In genomic region chr16:50594332-50595260, GRCh38 we compare ENCODE assay signal across 14 cellular contexts. TPM values are rescaled to one million over a fixed set of nuclear protein-coding genes. Genes with fewer than 3 reads are reported as not detected.
A peak's percentile ranks its signal among the peaks of the same experiment; 100 is the strongest.
DNase-seq lines count a peak whose midpoint lies in the region; ATAC-seq and TF ChIP-seq lines count a peak whose summit lies in the region.
"Had no signal": no experiment of that assay in that cellular context is flagged by ENCODE, and none has a peak within 500 bp of the region (broad histone marks: within the 10 kb centered on the region; RNA-seq: fewer than 3 reads in every experiment).

No MANE protein-coding gene starts in this region.

- H3K4me3 ChIP-seq in left ventricle myocardium inferior, result no peak overlapping the region
- H3K4me3 ChIP-seq in prostate gland, result no peak overlapping the region
- H3K4me3 ChIP-seq: SK-N-MC had no signal

- H3K27ac Mint-ChIP-seq in chondrocyte (ENCODE audit: unreplicated experiment), result no peak overlapping the region
- peak overlapping the region in 2 of 3 experiments; percentile 28 to 91 for H3K27ac Mint-ChIP-seq in nephron
- H3K27ac Mint-ChIP-seq in stimulated activated naive B cell treated with anti-CD40 and anti-IgM and Interleukin-4, amounts not matched to agents 10 μg/mL and 1 μg/mL and 100 μg/mL, for 72 hours, result peak overlapping the region; percentile 42

- H3K4me3 Mint-ChIP-seq in chondrocyte (ENCODE audit: unreplicated experiment), result no peak overlapping the region
- H3K4me3 Mint-ChIP-seq in nephron, result no peak overlapping the region
- H3K4me3 Mint-ChIP-seq in stimulated activated naive B cell treated with anti-CD40 and anti-IgM and Interleukin-4, amounts not matched to agents 10 μg/mL and 1 μg/mL and 100 μg/mL, for 72 hours, result no peak overlapping the region

- 82% methylated on average over 17 of the region's 17 CpGs for WGBS in prostate gland

- ATAC-seq in Right ventricle myocardium inferior (no peak), GM18519 (IDR thresholded peaks at IDR 0.05; ENCODE audit: low FRiP score, unreplicated experiment) (no peak)
- ATAC-seq in stimulated activated naive B cell treated with anti-CD40 and anti-IgM and Interleukin-4, amounts not matched to agents 10 μg/mL and 1 μg/mL and 100 μg/mL, for 72 hours (replicated peaks), result no peak

- DNase-seq in Right ventricle myocardium inferior (ENCODE audit: missing footprints) (peak; percentile 65), left ventricle myocardium inferior (no peak), chondrocyte (ENCODE audit: low spot score) (peak; percentile 52), prostate gland (ENCODE audit: low spot score) (no peak), foreskin melanocyte (no peak)
- DNase-seq in stimulated activated naive B cell treated with anti-CD40 and anti-IgM and Interleukin-4, amounts not matched to agents 10 μg/mL and 1 μg/mL and 100 μg/mL, for 72 hours, result no peak
- DNase-seq: AML-193, NCI-H1048, NCI-H2107, NCI-H226 had no signal

- TF ChIP-seq POLR2A in prostate gland (IDR thresholded peaks at IDR 0.05), result no peak

- no peak overlapping the region for H3K27ac ChIP-seq in left ventricle myocardium inferior (replicated peaks)
- no peak overlapping the region for H3K27ac ChIP-seq in prostate gland
- H3K27ac ChIP-seq: SK-N-MC had no signal

- H3K9me3 Mint-ChIP-seq in chondrocyte (ENCODE audit: low read depth), result no peaks in the 10 kb centered on the region
- no peaks in the 10 kb centered on the region for H3K9me3 Mint-ChIP-seq in nephron
- no peaks in the 10 kb centered on the region for H3K9me3 Mint-ChIP-seq in stimulated activated naive B cell treated with anti-CD40 and anti-IgM and Interleukin-4, amounts not matched to agents 10 μg/mL and 1 μg/mL and 100 μg/mL, for 72 hours

- no peaks in the 10 kb centered on the region for H3K27me3 Mint-ChIP-seq in chondrocyte (ENCODE audit: low read depth)
- H3K27me3 Mint-ChIP-seq in nephron (ENCODE audit: low read depth), result no peaks in the 10 kb centered on the region
- peaks cover 5 to 6% of the 10 kb centered on the region in 2 donors for H3K27me3 Mint-ChIP-seq in stimulated activated naive B cell treated with anti-CD40 and anti-IgM and Interleukin-4, amounts not matched to agents 10 μg/mL and 1 μg/mL and 100 μg/mL, for 72 hours

- no peaks in the 10 kb centered on the region for H3K27me3 ChIP-seq in left ventricle myocardium inferior (ENCODE audit: low read depth)
- no peaks in the 10 kb centered on the region for H3K27me3 ChIP-seq in prostate gland (replicated peaks; ENCODE audit: insufficient read depth)

- intact Hi-C loops in Right ventricle myocardium inferior (cut with DNase I) (no loop called here), left ventricle myocardium inferior (cut with micrococcal nuclease) (no loop called here), prostate gland (cut with DNase I) (loop anchor here (5.0 kb wide), 2 partner anchors 33 to 47 kb away; partner anchors contain the start of gene NKD1)

- H3K4me1 Mint-ChIP-seq in chondrocyte (ENCODE audit: low read depth) (peaks cover 5% of the 10 kb centered on the region), nephron (peaks cover 64% of the 10 kb centered on the region)
- peaks cover 12 to 14% of the 10 kb centered on the region in 2 donors for H3K4me1 Mint-ChIP-seq in stimulated activated naive B cell treated with anti-CD40 and anti-IgM and Interleukin-4, amounts not matched to agents 10 μg/mL and 1 μg/mL and 100 μg/mL, for 72 hours

- H3K9me3 ChIP-seq in left ventricle myocardium inferior (replicated peaks) (no peaks in the 10 kb centered on the region), prostate gland (no peaks in the 10 kb centered on the region)

- H3K36me3 ChIP-seq in left ventricle myocardium inferior (no peaks in the 10 kb centered on the region), prostate gland (no peaks in the 10 kb centered on the region)

- H3K4me1 ChIP-seq in left ventricle myocardium inferior (peaks cover 29% of the 10 kb centered on the region), prostate gland (replicated peaks) (peaks cover 14% of the 10 kb centered on the region)

- TF ChIP-seq CTCF in left ventricle myocardium inferior (IDR thresholded peaks at IDR 0.05; ENCODE audit: borderline replicate concordance), result no peak
- TF ChIP-seq CTCF in chondrocyte (IDR thresholded peaks at IDR 0.05), result no peak
- TF ChIP-seq CTCF in nephron (IDR thresholded peaks at IDR 0.05; ENCODE audit: unreplicated experiment in 3 of 3), result no peak
- TF ChIP-seq CTCF in prostate gland (IDR thresholded peaks at IDR 0.05), result no peak

- H3K36me3 Mint-ChIP-seq in chondrocyte (ENCODE audit: low read depth) (no peaks in the 10 kb centered on the region), nephron (ENCODE audit: low read depth) (peaks cover 4% of the 10 kb centered on the region)
- no peaks in the 10 kb centered on the region for H3K36me3 Mint-ChIP-seq in stimulated activated naive B cell treated with anti-CD40 and anti-IgM and Interleukin-4, amounts not matched to agents 10 μg/mL and 1 μg/mL and 100 μg/mL, for 72 hours

RNA-seq across cellular contexts. Expression of gene NKD1, which starts 46.4 kb away (rescaled TPM):
- total RNA-seq in Right ventricle myocardium inferior, result 0.43 TPM
- total RNA-seq in left ventricle myocardium inferior, result 1.5 TPM
- total RNA-seq in chondrocyte, result 5.6 to 8.0 TPM (median 7.8 TPM) in 3 replicates
- total RNA-seq in prostate gland, result 10 to 100 TPM in 1 of 2 donors, 1 to 10 TPM in 1; 7.0 to 13.8 TPM
- total RNA-seq: G401 had no signal

Comparison
In these comparisons a context has a peak if more than half of its experiments do, and no peak if none do; other contexts are left out.
1. DNase-seq: peak in Right ventricle myocardium inferior (single experiment) and chondrocyte (single experiment); none in left ventricle myocardium inferior (single experiment), stimulated activated naive B cell treated with anti-CD40 and anti-IgM and Interleukin-4, amounts not matched to agents 10 μg/mL and 1 μg/mL and 100 μg/mL, for 72 hours (single experiment), prostate gland (single experiment) and foreskin melanocyte (single experiment).